17 cellular contexts compared by ENCODE assay signal in genomic region chr12:131959641-131960589, GRCh38. TPM values are rescaled to one million over a fixed set of nuclear protein-coding genes. Genes with fewer than 3 reads are reported as not detected.
DNase-seq lines count a peak whose midpoint lies in the region; ATAC-seq lines count a peak whose summit lies in the region.
"Had no signal": no experiment of that assay in that cellular context is flagged by ENCODE, and none has a peak within 500 bp of the region (broad histone marks: within the 10 kb centered on the region; RNA-seq: fewer than 3 reads in every experiment).

No MANE protein-coding gene starts in this region.

- H3K36me3 ChIP-seq in CD4-positive, CD25-positive, alpha-beta regulatory T cell (ENCODE audit: control insufficient read depth, insufficient read depth, low read length): peaks cover 15% of the 10 kb centered on the region
- peaks cover 7 to 56% of the 10 kb centered on the region in 2 donors for H3K36me3 ChIP-seq in neuronal stem cell (replicated peaks in 1 of 2; ENCODE audit: control insufficient read depth in 2 of 2, insufficient read depth in 2 of 2, low read length in 2 of 2)

- DNase-seq in CD4-positive, CD25-positive, alpha-beta regulatory T cell: no peak
- DNase-seq in cerebellar cortex (ENCODE audit: low spot score): peak; percentile 28
- DNase-seq in neuronal stem cell (ENCODE audit: low spot score): no peak
- no peak for DNase-seq in ACHN
- DNase-seq: amygdala; dermis blood vessel endothelial cell; Kasumi-1; NCI-H146; NCI-H526; stimulated activated CD4-positive, alpha-beta T cell treated with anti-CD3 and anti-CD28 coated beads, Interleukin-4, amount 100 ng/mL, for 4 hours; stimulated activated naive CD4-positive, alpha-beta T cell treated with Interleukin-2 at 50 U/mL for 16 hours had no signal

- H2BK5ac ChIP-seq in neuronal stem cell (ENCODE audit: low read length): no peak overlapping the region

- no peak overlapping the region for H2AFZ ChIP-seq in neuronal stem cell (ENCODE audit: low read length)

- H3K4me1 ChIP-seq in CD4-positive, CD25-positive, alpha-beta regulatory T cell (ENCODE audit: control insufficient read depth, insufficient read depth, low read length, poor library complexity, severe bottlenecking): peaks cover 22% of the 10 kb centered on the region
- peaks cover 3% of the 10 kb centered on the region in 2 donors for H3K4me1 ChIP-seq in neuronal stem cell (ENCODE audit: control insufficient read depth in 2 of 2, insufficient read depth in 1 of 2, low read depth in 1 of 2, low read length in 2 of 2)

- no peak overlapping the region for H3K18ac ChIP-seq in neuronal stem cell (ENCODE audit: low read length)

- H3K23ac ChIP-seq in neuronal stem cell (ENCODE audit: low read depth, low read length, poor library complexity): peak overlapping the region; percentile 43

- WGBS in neuronal stem cell (ENCODE audit: extremely low coverage in 2 of 2, insufficient read length in 2 of 2, insufficient replicate concordance in 1 of 2), 2 donors: no CpG with 5 or more reads among the region's 16 CpGs

- no peaks in the 10 kb centered on the region for H3K9me3 ChIP-seq in CD4-positive, CD25-positive, alpha-beta regulatory T cell (ENCODE audit: control insufficient read depth in 2 of 2, low read length in 2 of 2)
- no peaks in the 10 kb centered on the region for H3K9me3 ChIP-seq in neuronal stem cell (replicated peaks in 1 of 2; ENCODE audit: control insufficient read depth in 2 of 2, insufficient read depth in 1 of 2, low read depth in 1 of 2, low read length in 2 of 2)

- H3K9me3 Mint-ChIP-seq in CD4-positive, CD25-positive, alpha-beta regulatory T cell: no peaks in the 10 kb centered on the region
- H3K9me3 Mint-ChIP-seq in IgD-negative memory B cell: no peaks in the 10 kb centered on the region
- H3K9me3 Mint-ChIP-seq: mesothelial cell of epicardium had no signal

- no peak overlapping the region for H2BK15ac ChIP-seq in neuronal stem cell (ENCODE audit: low read length)

- H3K4me1 Mint-ChIP-seq in CD4-positive, CD25-positive, alpha-beta regulatory T cell: peaks cover 43 to 77% (median 58%) of the 10 kb centered on the region in 4 donors
- peaks cover 31 to 43% (median 37%) of the 10 kb centered on the region in 3 donors for H3K4me1 Mint-ChIP-seq in IgD-negative memory B cell

- peaks cover 7% of the 10 kb centered on the region for H3K79me1 ChIP-seq in neuronal stem cell (ENCODE audit: low read depth, low read length)

- in situ Hi-C loops in ACHN (cut with HindIII; ENCODE audit: low pct_ligation_motif_present, low pct_unique_long_range_greater_than_20kb, low sequenced_read_pairs): no loop called here

- H2BK12ac ChIP-seq in neuronal stem cell (ENCODE audit: low read length): no peak overlapping the region

- H3K27ac ChIP-seq in CD4-positive, CD25-positive, alpha-beta regulatory T cell (ENCODE audit: insufficient read depth, low read length, poor library complexity, severe bottlenecking): no peak overlapping the region
- no peak overlapping the region for H3K27ac ChIP-seq in neuronal stem cell (replicated peaks; ENCODE audit: low read length)
- H3K27ac ChIP-seq: C4-2B had no signal

- H3K4me3 Mint-ChIP-seq in CD4-positive, CD25-positive, alpha-beta regulatory T cell: peak overlapping the region in 1 of 4 donors; percentile 63
- H3K4me3 Mint-ChIP-seq in IgD-negative memory B cell: peak overlapping the region in 1 of 4 donors; percentile 12
- H3K4me3 Mint-ChIP-seq: mesothelial cell of epicardium had no signal

- no peak overlapping the region for H3K4me3 ChIP-seq in CD4-positive, CD25-positive, alpha-beta regulatory T cell (ENCODE audit: low read depth, low read length)
- no peak overlapping the region for H3K4me3 ChIP-seq in neuronal stem cell (ENCODE audit: low read length in 2 of 2)

- no peak overlapping the region for H4K8ac ChIP-seq in neuronal stem cell (ENCODE audit: low read depth, low read length)

- H3K27ac Mint-ChIP-seq in CD4-positive, CD25-positive, alpha-beta regulatory T cell: peak overlapping the region; percentile 12 to 79 (median 67)
- H3K27ac Mint-ChIP-seq in IgD-negative memory B cell: peak overlapping the region in 2 of 3 donors; percentile 53 to 70
- H3K27ac Mint-ChIP-seq: mesothelial cell of epicardium had no signal

- H3K14ac ChIP-seq in neuronal stem cell (ENCODE audit: low read length): no peak overlapping the region

- no peak overlapping the region for H3K4ac ChIP-seq in neuronal stem cell (ENCODE audit: low read length)

- no peaks in the 10 kb centered on the region for H3K27me3 ChIP-seq in CD4-positive, CD25-positive, alpha-beta regulatory T cell (ENCODE audit: control insufficient read depth, insufficient read depth, low read length)
- H3K27me3 ChIP-seq in neuronal stem cell (ENCODE audit: control insufficient read depth in 3 of 3, insufficient read depth in 3 of 3, low read depth in 1 of 3, low read length in 3 of 3): no peaks in the 10 kb centered on the region

- H3K36me3 Mint-ChIP-seq in CD4-positive, CD25-positive, alpha-beta regulatory T cell: peaks cover 12% of the 10 kb centered on the region
- H3K36me3 Mint-ChIP-seq in IgD-negative memory B cell: no peaks in the 10 kb centered on the region

- no peak overlapping the region for H4K91ac ChIP-seq in neuronal stem cell (ENCODE audit: low read depth, low read length, poor library complexity)

- no peak overlapping the region for H2BK120ac ChIP-seq in neuronal stem cell (ENCODE audit: low read depth, low read length)

- H3K9ac ChIP-seq in neuronal stem cell (ENCODE audit: low read depth, low read length, poor library complexity): no peak overlapping the region

- H2AK5ac ChIP-seq in neuronal stem cell (ENCODE audit: low read depth, low read length): no peak overlapping the region

- H3K27me3 Mint-ChIP-seq in CD4-positive, CD25-positive, alpha-beta regulatory T cell: no peaks in the 10 kb centered on the region
- no peaks in the 10 kb centered on the region for H3K27me3 Mint-ChIP-seq in IgD-negative memory B cell

- ATAC-seq in CD4-positive, CD25-positive, alpha-beta regulatory T cell (ENCODE audit: low read depth in 2 of 2): no peak
- no peak for ATAC-seq in HG03442 (IDR thresholded peaks at IDR 0.05; ENCODE audit: unreplicated experiment)
- ATAC-seq in GM18502 (IDR thresholded peaks at IDR 0.05; ENCODE audit: poor library complexity, unreplicated experiment): no peak
- no peak for ATAC-seq in GM19455 (IDR thresholded peaks at IDR 0.05; ENCODE audit: unreplicated experiment)

- no peak overlapping the region for H3K4me2 ChIP-seq in neuronal stem cell (ENCODE audit: insufficient read depth, low read length, poor library complexity, severe bottlenecking)

RNA-seq across cellular contexts. Expression of gene EP400, which starts 10.2 kb away (rescaled TPM):
- total RNA-seq in CD4-positive, CD25-positive, alpha-beta regulatory T cell: 77.9 TPM
- polyA plus RNA-seq in CD4-positive, CD25-positive, alpha-beta regulatory T cell: 1 to 10 TPM; 1.2 to 2.1 (median 1.6) TPM
- polyA plus RNA-seq in IgD-negative memory B cell: 11.1 TPM
- polyA plus RNA-seq in neuronal stem cell (2013, experiment 1 of 2): 20.4 TPM
- polyA plus RNA-seq in neuronal stem cell (2013, experiment 2 of 2): 21.2 TPM

RNA-seq across cellular contexts. Expression of gene PUS1, which starts 30.8 kb away (rescaled TPM):
- total RNA-seq in CD4-positive, CD25-positive, alpha-beta regulatory T cell: 26.0 TPM
- polyA plus RNA-seq in CD4-positive, CD25-positive, alpha-beta regulatory T cell: 10 to 100 TPM; 14.0 to 18.6 (median 17.3) TPM
- polyA plus RNA-seq in IgD-negative memory B cell: 45.5 TPM
- polyA plus RNA-seq in neuronal stem cell (2013, experiment 1 of 2): 10.3 TPM
- 8.8 TPM for polyA plus RNA-seq in neuronal stem cell (2013, experiment 2 of 2)
